ENCODE assay signal across 12 cellular contexts in genomic region chr7:94276046-94276445, GRCh38.
"Had no signal": no experiment of that assay in that cellular context is flagged by ENCODE, and none has a peak within 500 bp of the region (broad histone marks: within the 10 kb centered on the region; RNA-seq: fewer than 3 reads in every experiment).

No MANE protein-coding gene starts in this region.

- H3K36me3 ChIP-seq: thyroid gland had no signal

- H3K27me3 ChIP-seq: body of pancreas, thyroid gland had no signal

- H3K27ac ChIP-seq: body of pancreas, thyroid gland had no signal

- DNase-seq: activated CD4-positive, alpha-beta T cell treated with anti-CD3 and anti-CD28 coated beads, Interleukin-2, amount 10 ng/mL, durations not matched to agents 7 days and 5 days; activated CD4-positive, CD25-positive, alpha-beta regulatory T cell; activated naive CD4-positive, alpha-beta T cell treated with anti-CD3 and anti-CD28 coated beads, Interleukin-2, amount 10 ng/mL, durations not matched to agents 7 days and 5 days; activated T-cell treated with anti-CD3 and anti-CD28 coated beads for 4 hours; effector memory CD8-positive, alpha-beta T cell; left colon; stimulated activated CD4-positive, alpha-beta T cell treated with anti-CD3 and anti-CD28 coated beads, Interleukin-15, amount 100 ng/mL, for 24 hours; stimulated activated CD4-positive, alpha-beta T cell treated with anti-CD3 and anti-CD28 coated beads, Interleukin-4, amount 100 ng/mL, for 4 hours; thyroid gland had no signal

- H3K9me3 ChIP-seq: body of pancreas, thyroid gland had no signal

- ATAC-seq: activated T-helper 17 cell treated with anti-CD3 and anti-CD28 coated beads, Interleukin-2, amount 50 U/mL, for 72 hours; body of pancreas; effector memory CD8-positive, alpha-beta T cell; left colon; natural killer cell treated with Interleukin-12 subunit alpha and Interleukin-12 subunit beta and Interleukin-15 and Interleukin-18, amount 100 ng/mL, for 72 hours had no signal

- H3K4me3 ChIP-seq: body of pancreas, thyroid gland had no signal
